In genomic region chr7:2805213-2806003, GRCh38 we compare ENCODE assay signal across 16 cellular contexts. TPM values are rescaled to one million over a fixed set of nuclear protein-coding genes. Genes with fewer than 3 reads are reported as not detected.
DNase-seq lines count a peak whose midpoint lies in the region; ATAC-seq, FAIRE-seq and TF ChIP-seq lines count a peak whose summit lies in the region.
"Had no signal": no experiment of that assay in that cellular context is flagged by ENCODE, and none has a peak within 500 bp of the region (broad histone marks: within the 10 kb centered on the region; RNA-seq: fewer than 3 reads in every experiment).

No MANE protein-coding gene starts in this region.

- H2BK20ac ChIP-seq in IMR-90 (ENCODE audit: low read depth, low read length) = no peak overlapping the region

- 0 out of 3 replicates have a peak overlapping the region, but pooled peaks have one; percentile 41 for H2BK15ac ChIP-seq in IMR-90 (ENCODE audit: low read depth, low read length)

- no peak overlapping the region for H2BK5ac ChIP-seq in IMR-90 (ENCODE audit: low read depth, low read length, poor library complexity, severe bottlenecking)

- H4K20me1 ChIP-seq in IMR-90 (ENCODE audit: insufficient read depth, low read length) (0 out of 2 replicates have a peak, but pooled peaks cover 8% of the 10 kb centered on the region), K562 (replicated peaks; ENCODE audit: control insufficient read depth, insufficient read depth, low read length) (0 out of 2 replicates have a peak, but pooled peaks cover 10% of the 10 kb centered on the region)

- H3K27me3 ChIP-seq in IMR-90 (ENCODE audit: control insufficient read depth, insufficient read depth, low read length) (no peaks in the 10 kb centered on the region), K562 (ENCODE audit: control insufficient read depth in 2 of 2, insufficient read depth in 2 of 2, low read length in 2 of 2) (no peaks in the 10 kb centered on the region), right cardiac atrium (ENCODE audit: control insufficient read depth, insufficient read depth) (no peaks in the 10 kb centered on the region), spleen (replicated peaks in 1 of 7) (no peaks in the 10 kb centered on the region)

- peak; percentile 87 for FAIRE-seq in K562 (lab: Jason Lieb, UNC)

- H4K8ac ChIP-seq in IMR-90 (ENCODE audit: low read depth in 2 of 2, low read length in 2 of 2) = peak overlapping the region; percentile 23; a peak in 1 of 4 replicates

- intact Hi-C loops in IMR-90 (cut with micrococcal nuclease) = no loop called here
- intact Hi-C loops in K562 (cut with micrococcal nuclease) = no loop called here
- intact Hi-C loops in right cardiac atrium (cut with DNase I) = no loop called here
- intact Hi-C loops in spleen (cut with DNase I; ENCODE audit: low total_unique reads) = no loop called here

- H3K56ac ChIP-seq in IMR-90 (ENCODE audit: extremely low read depth, insufficient read depth, low read length) = no peak overlapping the region

- CTCF ChIA-PET in IMR-90 (lab: Yijun Ruan, JAX) = interaction anchor here (1.2 to 1.3 kb wide), 2 partner anchors 15 to 45 kb away, joined by 3 to 5 read pairs; no protein-coding TSS in a partner anchor
- CTCF ChIA-PET in K562 (lab: Yijun Ruan, JAX; ENCODE audit: low intra/inter-chr PET ratio) = no interaction called here

- H3K4me2 ChIP-seq in IMR-90 (ENCODE audit: low read depth, low read length) (no peak overlapping the region), K562 (ENCODE audit: insufficient read depth, low read length) (peak overlapping the region; percentile 22; the same call in 1 of the 2 replicates)

- H3K4me1 ChIP-seq in IMR-90 (ENCODE audit: control insufficient read depth, insufficient read depth, low read length) = peaks cover 39% of the 10 kb centered on the region
- H3K4me1 ChIP-seq in K562 (replicated peaks in 1 of 2; ENCODE audit: control insufficient read depth in 2 of 2, insufficient read depth in 2 of 2, low read length in 2 of 2) = peaks cover 16 to 24% of the 10 kb centered on the region in 2 experiments
- H3K4me1 ChIP-seq in right cardiac atrium (ENCODE audit: control insufficient read depth, insufficient read depth, low read length) = peaks cover 21% of the 10 kb centered on the region
- peaks cover 6 to 82% (median 34%) of the 10 kb centered on the region in 6 donors for H3K4me1 ChIP-seq in spleen

- no peak for TF ChIP-seq RAD21 in IMR-90 (IDR thresholded peaks at IDR 0.05; ENCODE audit: low read length)
- TF ChIP-seq RAD21 in K562 (CRISPR knock-in tag; conservative IDR thresholded peaks at IDR 0.05 in 1 of 2, IDR thresholded peaks at IDR 0.05 in 1 of 2) = peak in 1 of 2 experiments; percentile 17; a peak in 2 of 4 replicates

- H3K36me3 ChIP-seq in IMR-90 (ENCODE audit: control insufficient read depth, insufficient read depth, low read length) (no peaks in the 10 kb centered on the region), K562 (ENCODE audit: control insufficient read depth, insufficient read depth, low read length) (no peaks in the 10 kb centered on the region), spleen (no peaks in the 10 kb centered on the region)

- TF ChIP-seq POLR2A in IMR-90 (IDR thresholded peaks at IDR 0.05; ENCODE audit: low read depth, low read length) (no peak), K562 (conservative IDR thresholded peaks at IDR 0.05) (no peak), spleen (IDR thresholded peaks at IDR 0.05) (no peak)

- TF ChIP-seq EP300 in K562 (IDR thresholded peaks at IDR 0.05; ENCODE audit: low read length) = no peak

- H3K79me2 ChIP-seq in K562 (ENCODE audit: control insufficient read depth, insufficient read depth, low read length) = peaks cover 12% of the 10 kb centered on the region; the same call in 2 of the 3 replicates

- H3K9ac ChIP-seq in IMR-90 (ENCODE audit: low read depth, low read length) = no peak overlapping the region
- H3K9ac ChIP-seq in K562 (ENCODE audit: insufficient read depth in 1 of 2, low read depth in 2 of 2, low read length in 2 of 2) = peak overlapping the region in 1 of 2 experiments; percentile 50; a peak in 1 of 4 replicates

- no peak for ATAC-seq in IMR-90 (ENCODE audit: low read depth)
- ATAC-seq in K562 = peak; percentile 90
- ATAC-seq in right cardiac atrium = peak; percentile 83 to 86
- no peak for ATAC-seq in GM21529 (IDR thresholded peaks at IDR 0.05; ENCODE audit: unreplicated experiment)
- no peak for ATAC-seq in GM18519 (IDR thresholded peaks at IDR 0.05; ENCODE audit: low FRiP score, unreplicated experiment)
- ATAC-seq: effector memory CD8-positive, alpha-beta T cell had no signal

- H3K4me3 ChIP-seq in IMR-90 (ENCODE audit: insufficient read depth, low read depth, low read length) = no peak overlapping the region
- no peak overlapping the region for H3K4me3 ChIP-seq in K562
- no peak overlapping the region for H3K4me3 ChIP-seq in right cardiac atrium (ENCODE audit: low read length)
- H3K4me3 ChIP-seq in spleen = no peak overlapping the region

- H3K27ac ChIP-seq in IMR-90 (ENCODE audit: insufficient read depth, low read length) (peak overlapping the region; percentile 39; the same call in 1 of the 2 replicates), K562 (ENCODE audit: extremely low read depth, low read depth, low read length) (peak overlapping the region; percentile 9; the same call in 1 of the 3 replicates), right cardiac atrium (ENCODE audit: low read length) (peak overlapping the region; percentile 83), spleen (no peak overlapping the region)

- peaks cover 53 to 79% of the 10 kb centered on the region in 2 experiments for H3K79me1 ChIP-seq in IMR-90 (ENCODE audit: low read depth in 1 of 2, low read length in 2 of 2)

- dilution Hi-C loops in IMR-90 (cut with HindIII; ENCODE audit: low sequenced_read_pairs, unreplicated experiment) = no loop called here

- DNase-seq in IMR-90 = no peak
- peak in 3 of 4 experiments; percentile 26 to 74 (median 68) for DNase-seq in K562 (ENCODE audit: extremely low read depth in 1 of 4, low spot score in 3 of 4)
- DNase-seq in right cardiac atrium = peak; percentile 66 to 87 (median 82)
- DNase-seq in spleen = peak; percentile 17
- no peak for DNase-seq in NCI-H446 (lab: John Stamatoyannopoulos, UW)
- DNase-seq in globus pallidus (ENCODE audit: low spot score) = no peak
- DNase-seq: activated CD4-positive, CD25-positive, alpha-beta regulatory T cell; amniotic stem cell; effector memory CD8-positive, alpha-beta T cell; EL; KG1; NCI-H2029 treated with DMSO at 0.1 percent for 48 hours; SHP77; T-helper 1 cell had no signal

- peak overlapping the region; percentile 82 for H2AK5ac ChIP-seq in IMR-90 (ENCODE audit: low read depth, low read length)

- no peak overlapping the region for H2AK9ac ChIP-seq in IMR-90 (replicated peaks; ENCODE audit: low read depth, low read length, poor library complexity)

- in situ Hi-C loops in IMR-90 (cut with MboI; ENCODE audit: low sequenced_read_pairs) = no loop called here
- in situ Hi-C loops in K562 (cut with MboI) = no loop called here

- H2AFZ ChIP-seq in IMR-90 (replicated peaks; ENCODE audit: low read length, poor library complexity) (no peak overlapping the region), K562 (ENCODE audit: low read depth, low read length) (no peak overlapping the region)

- H3K9me3 ChIP-seq in IMR-90 (ENCODE audit: control insufficient read depth, insufficient read depth, low read length) = no peaks in the 10 kb centered on the region
- no peaks in the 10 kb centered on the region for H3K9me3 ChIP-seq in K562 (replicated peaks; ENCODE audit: control insufficient read depth, insufficient read depth, low read depth, low read length)
- H3K9me3 ChIP-seq in right cardiac atrium (ENCODE audit: control insufficient read depth, low read length) = no peaks in the 10 kb centered on the region
- H3K9me3 ChIP-seq in spleen = no peaks in the 10 kb centered on the region

- 0 out of 2 replicates have a peak overlapping the region, but pooled peaks have one; percentile 45 for H3K18ac ChIP-seq in IMR-90 (ENCODE audit: low read depth, low read length)

- H3K23ac ChIP-seq in IMR-90 (ENCODE audit: low read depth, low read length) = no peak overlapping the region; the same call in 1 of the 2 replicates

- no peak overlapping the region for H4K5ac ChIP-seq in IMR-90 (ENCODE audit: low read depth, low read length)

- peak overlapping the region; percentile 65 for H4K91ac ChIP-seq in IMR-90 (ENCODE audit: insufficient read depth, low read depth, low read length)

- peak overlapping the region; percentile 33 for H3K14ac ChIP-seq in IMR-90 (replicated peaks; ENCODE audit: low read depth, low read length)

- BruUV-seq in IMR-90 (replicated peaks; lab: Mats Ljungman, UMichigan) = no TSS peak
- no TSS peak for BruUV-seq in K562 (replicated peaks; lab: Mats Ljungman, UMichigan)

- POLR2A ChIA-PET in IMR-90 (lab: Charles Lee; ENCODE audit: unreplicated experiment) = no interaction called here
- POLR2A ChIA-PET in K562 (lab: Yijun Ruan, JAX) = interaction anchor here (0.6 to 1.5 kb wide), 4 partner anchors 10 to 72 kb away, joined by 3 to 5 read pairs (median 4); no protein-coding TSS in a partner anchor

- peak overlapping the region; percentile 82 for H3K4ac ChIP-seq in IMR-90 (ENCODE audit: low read depth, low read length)

- H3K9me1 ChIP-seq in IMR-90 (ENCODE audit: insufficient read depth, low read length) (peaks cover 42% of the 10 kb centered on the region), K562 (ENCODE audit: control insufficient read depth, insufficient read depth, low read length) (no peaks in the 10 kb centered on the region)

- 100% methylated on average over 2 of the region's 19 CpGs; no CpG with 5 or more reads in 1 of the 2 experiments for WGBS in IMR-90 (ENCODE audit: extremely low coverage in 2 of 2, insufficient read length in 1 of 2), 2 experiments
- WGBS in K562 (ENCODE audit: insufficient coverage, low coverage, missing lambda C conversion rate) = 33% methylated on average over 19 of the region's 19 CpGs
- 48% methylated on average over 19 of the region's 19 CpGs for WGBS in right cardiac atrium
- WGBS in spleen, 5 donors = 86 to 98% (median 93%) methylated on average over 19 of the region's 19 CpGs

- no peak for TF ChIP-seq CTCF in IMR-90 (conservative IDR thresholded peaks at IDR 0.05; ENCODE audit: low read depth, low read length)
- no peak for TF ChIP-seq CTCF in K562 (IDR thresholded peaks at IDR 0.05 in 2 of 3, conservative IDR thresholded peaks at IDR 0.05 in 1 of 3; ENCODE audit: insufficient read depth in 2 of 3, low read depth in 1 of 3, low read length in 3 of 3)
- TF ChIP-seq CTCF in spleen (IDR thresholded peaks at IDR 0.05 in 8 of 11, conservative IDR thresholded peaks at IDR 0.05 in 3 of 11) = no peak

- H2BK120ac ChIP-seq in IMR-90 (ENCODE audit: low read depth, low read length) = peak overlapping the region; percentile 69; the same call in 1 of the 2 replicates

RNA-seq across cellular contexts. Expression of gene GNA12, which starts 38.7 kb away (rescaled TPM):
- 14.3 and 14.4 TPM in 2 replicates for total RNA-seq in IMR-90 (2012; rRNA removed)
- 89.0 and 93.9 TPM in 2 replicates for polyA plus RNA-seq in IMR-90 (2012; rRNA removed)
- 41.2 and 78.7 TPM in 2 replicates for polyA plus RNA-seq in IMR-90 (2012; cell fraction: cytosol; rRNA removed)
- 60.2 and 62.3 TPM in 2 replicates for polyA plus RNA-seq in IMR-90 (2012; cell fraction: nucleus; rRNA removed; ENCODE audit: low replicate concordance)
- total RNA-seq in K562 (2011; cell fraction: chromatin; rRNA removed; ENCODE audit: low replicate concordance) = 34.3 and 48.1 TPM in 2 replicates
- total RNA-seq in K562 (2011; cell fraction: nucleolus; rRNA removed) = 27.5 and 29.5 TPM in 2 replicates
- 23.2 and 24.7 TPM in 2 replicates for total RNA-seq in K562 (2011; cell fraction: nucleoplasm; rRNA removed)
- 3.6 and 6.3 TPM in 2 replicates for total RNA-seq in K562 (2014; rRNA removed)
- 6.6 and 8.4 TPM in 2 replicates for total RNA-seq in K562 (2014; rRNA removed; fragmentation: Illumina TruSeq; extraction: Trizol)
- 9.2 and 9.6 TPM in 2 replicates for total RNA-seq in K562 (2015; rRNA removed; fragmentation: Illumina TruSeq; extraction: Trizol)
- 24.5 and 25.0 TPM in 2 replicates for total RNA-seq in K562 (2021)
- 32.7 and 34.2 TPM in 2 replicates for polyA plus RNA-seq in K562 (2011; rRNA removed)
- 30.5 and 36.3 TPM in 2 replicates for polyA plus RNA-seq in K562 (2011; cell fraction: cytosol; rRNA removed)
- 18.5 and 19.3 TPM in 2 replicates for polyA plus RNA-seq in K562 (2011; cell fraction: nucleus; rRNA removed)
- 18.1 and 31.2 TPM in 2 replicates for polyA plus RNA-seq in K562 (2012)
- 19.4 and 20.7 TPM in 2 replicates for polyA plus RNA-seq in K562 (2014; fragmentation: Illumina TruSeq; extraction: Trizol)
- polyA plus RNA-seq in K562 (2014; fragmentation: Nextera tagmentation; extraction: Ambion mirVana) = 1 to 10 TPM in 1 of 2 experiments, under 1 TPM in 1; 0.65 to 2.2 TPM
- 16.4 and 18.3 TPM in 2 replicates for polyA plus RNA-seq in K562 (2014; rRNA removed)
- polyA minus RNA-seq in K562 (2011; rRNA and poly(A)+ RNA removed) = 30.0 and 50.8 TPM in 2 replicates
- polyA minus RNA-seq in K562 (2011; cell fraction: cytosol; rRNA and poly(A)+ RNA removed) = 22.2 and 27.2 TPM in 2 replicates
- 6.3 and 10.7 TPM in 2 replicates for polyA minus RNA-seq in K562 (2011; cell fraction: nucleus; rRNA and poly(A)+ RNA removed)
- 10 to 100 TPM; 60.8 to 68.1 (median 64.4) TPM for total RNA-seq in right cardiac atrium
- 32.8 TPM for polyA plus RNA-seq in right cardiac atrium
- 10 to 100 TPM; 31.7 to 64.2 (median 39.6) TPM for total RNA-seq in spleen
- polyA plus RNA-seq in spleen = 10 to 100 TPM; 12.3 to 25.2 (median 12.8) TPM

Comparison
In these comparisons a context has a peak if more than half of its experiments do, and no peak if none do; other contexts are left out.
1. ATAC-seq: peak in K562 (single experiment) and right cardiac atrium (2 of 2); none in IMR-90 (single experiment), GM21529 (single experiment) and GM18519 (single experiment).
2. DNase-seq: peak in K562 (3 of 4), right cardiac atrium (3 of 3) and spleen (single experiment); none in IMR-90 (single experiment), NCI-H446 (0 of 2) and globus pallidus (single experiment).
3. H3K27ac ChIP-seq: peak in IMR-90 (single experiment), K562 (single experiment) and right cardiac atrium (single experiment); none in spleen (0 of 8).